ENCODE assay signal across 8 cellular contexts in the genomic region with DNA sequence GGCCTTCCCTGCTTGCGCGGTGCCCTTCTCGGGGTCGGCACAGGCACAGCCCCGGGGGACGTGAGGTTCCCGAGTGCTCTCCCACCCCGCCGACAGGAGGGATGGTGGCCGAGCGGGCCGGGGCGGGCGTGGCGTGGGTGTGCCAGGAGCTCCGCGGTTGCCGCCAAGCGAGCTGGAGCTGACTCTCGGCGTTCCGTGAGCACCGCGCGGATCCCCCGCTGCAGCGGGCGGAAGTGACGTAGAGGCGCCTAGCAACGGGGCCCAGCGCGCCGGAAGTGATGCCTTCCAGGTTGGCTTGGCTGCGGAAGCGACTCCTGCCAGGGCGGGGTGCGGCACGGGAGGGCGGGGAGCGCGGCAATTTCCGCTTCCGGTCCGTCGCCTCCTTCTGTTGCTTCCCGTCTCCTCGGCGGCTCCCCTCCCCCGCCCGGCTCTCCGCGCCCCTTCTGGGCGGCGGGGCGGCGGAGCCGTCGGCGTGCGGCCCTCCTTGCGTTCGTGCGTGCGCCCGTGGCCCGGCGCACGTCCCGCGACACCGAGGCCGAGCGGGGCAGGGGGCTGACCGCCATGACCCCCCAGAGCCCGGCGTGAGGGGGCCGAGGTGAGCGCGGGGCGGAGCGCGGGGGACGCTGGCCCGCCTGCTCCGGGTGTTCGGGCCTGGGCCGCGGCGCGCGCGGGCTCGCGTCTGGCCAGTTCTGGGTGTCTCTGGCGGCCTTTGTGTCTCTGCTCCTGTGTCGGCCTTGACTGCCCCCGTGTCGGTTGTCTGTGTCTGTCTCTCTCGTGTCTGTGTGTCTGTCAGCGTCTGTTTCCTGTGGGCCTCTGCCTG. TPM values are rescaled to one million over a fixed set of nuclear protein-coding genes. Genes with fewer than 3 reads are reported as not detected.
DNase-seq lines count a peak whose midpoint lies in the region; ATAC-seq, FAIRE-seq and TF ChIP-seq lines count a peak whose summit lies in the region.

A gene (plus strand): TSS at position 386 of the 820 bp plus-strand sequence. CDS start 3,402 bp downstream, outside the sequence.

- H3K4me3 ChIP-seq in heart left ventricle (peak within 1 kb of the TSS; percentile 61 to 99 (median 80)), transverse colon (peak within 1 kb of the TSS; percentile 65 to 100 (median 86))

- 0 to 1% (median 1%) methylated on average over 79 to 101 of the region's 101 CpGs for WGBS in adipose tissue, 3 donors
- WGBS in heart left ventricle, 4 donors: 0 to 1% (median 0%) methylated on average over 5 to 101 of the region's 101 CpGs
- 1% methylated on average over 56 of the region's 101 CpGs; no CpG with 5 or more reads in 1 of the 2 donors for WGBS in transverse colon (ENCODE audit: low coverage in 1 of 2), 2 donors

- H3K4me1 ChIP-seq in heart left ventricle: peaks cover 12 to 66% (median 37%) of the 10 kb centered on the region in 12 donors
- H3K4me1 ChIP-seq in transverse colon: peaks cover 22 to 55% (median 35%) of the 10 kb centered on the region in 4 donors

- POLR2A ChIA-PET in T-cell (lab: Charles Lee): no interaction called here

- peak; percentile 80 for TF ChIP-seq POLR2A in GM12891 (IDR thresholded peaks at IDR 0.05; ENCODE audit: low read depth, low read length)
- TF ChIP-seq POLR2A in heart left ventricle (IDR thresholded peaks at IDR 0.05): peak in 1 of 2 donors; percentile 50
- TF ChIP-seq POLR2A in transverse colon (IDR thresholded peaks at IDR 0.05): peak; percentile 51

- H3K4me1 Mint-ChIP-seq in T-cell: peaks cover 70 to 75% (median 71%) of the 10 kb centered on the region in 3 donors

- peak; percentile 98 for FAIRE-seq in GM12891 (lab: Jason Lieb, UNC)

- H3K27me3 Mint-ChIP-seq in T-cell: no peaks in the 10 kb centered on the region

- H3K36me3 Mint-ChIP-seq in T-cell: peaks cover 39% of the 10 kb centered on the region

- H3K27ac ChIP-seq in adipose tissue (ENCODE audit: low read depth, low read length) (peak within 1 kb of the TSS; percentile 28), heart left ventricle (peak within 1 kb of the TSS; percentile 84 to 99 (median 92)), transverse colon (peak within 1 kb of the TSS; percentile 92 to 99 (median 95))

- H3K27ac Mint-ChIP-seq in T-cell: peak within 1 kb of the TSS; percentile 95

- H3K9me3 Mint-ChIP-seq in T-cell: no peaks in the 10 kb centered on the region

- TF ChIP-seq CTCF in heart left ventricle (IDR thresholded peaks at IDR 0.05) (no peak), transverse colon (IDR thresholded peaks at IDR 0.05) (no peak)

- CTCF ChIA-PET in T-cell (lab: Charles Lee): no interaction called here

- peak within 1 kb of the TSS; percentile 95 to 98 (median 96) for H3K4me3 Mint-ChIP-seq in T-cell

- DNase-seq in GM12891 (ENCODE audit: insufficient read length, low spot score): peak; percentile 99
- DNase-seq in NCI-H146 (lab: John Stamatoyannopoulos, UW): peak; percentile 97
- peak; percentile 92 to 99 (median 97) for DNase-seq in T-cell
- DNase-seq in heart left ventricle: peak; percentile 97 to 98 (median 98)
- DNase-seq in pons (ENCODE audit: low spot score): peak; percentile 86
- peak; percentile 98 for DNase-seq in transverse colon

- no peak for TF ChIP-seq EP300 in transverse colon (IDR thresholded peaks at IDR 0.05; ENCODE audit: low read depth)

- in situ Hi-C loops in transverse colon (cut with MboI; ENCODE audit: low pct_ligation_motif_present in 1 of 4, low pct_unique_long_range_greater_than_20kb in 1 of 4, low sequenced_read_pairs in 3 of 4): no loop called here

- intact Hi-C loops in heart left ventricle (cut with DNase I) (loop anchor here in 2 of 10 donors (1.0 to 2.0 kb wide), 2 partner anchors 20 to 21 kb away; a partner anchor contains a TSS), transverse colon (cut with DNase I; ENCODE audit: low total_unique reads) (no loop called here)

- no peaks in the 10 kb centered on the region for H3K27me3 ChIP-seq in heart left ventricle
- H3K27me3 ChIP-seq in transverse colon: no peaks in the 10 kb centered on the region

- ATAC-seq in HG02852 (IDR thresholded peaks at IDR 0.05; ENCODE audit: unreplicated experiment) (peak; percentile 62), T-cell (replicated peaks in 1 of 4) (peak; percentile 90 to 94 (median 92)), heart left ventricle (peak; percentile 85 to 95 (median 93))

- peaks cover 2 to 59% (median 44%) of the 10 kb centered on the region in 9 donors for H3K36me3 ChIP-seq in heart left ventricle
- peaks cover 0 to 21% (median 9%) of the 10 kb centered on the region in 4 donors for H3K36me3 ChIP-seq in transverse colon

- no peaks in the 10 kb centered on the region for H3K9me3 ChIP-seq in heart left ventricle
- H3K9me3 ChIP-seq in transverse colon: no peaks in the 10 kb centered on the region

TF ChIP-seq in GM12891, 5 proteins besides CTCF, POLR2A, EP300 and RAD21:
- TF ChIP-seq SPI1 (IDR thresholded peaks at IDR 0.05; ENCODE audit: low read depth, low read length) (peak; percentile 54), POLR2AphosphoS5 (IDR thresholded peaks at IDR 0.05; ENCODE audit: low read depth, low read length) (peak; percentile 86), TAF1 (IDR thresholded peaks at IDR 0.05; ENCODE audit: low read depth, low read length) (0 out of 2 replicates have a peak, but pooled peaks have one; percentile 18), PAX5 (IDR thresholded peaks at IDR 0.05; ENCODE audit: insufficient read depth, low read length, severe bottlenecking) (peak; percentile 0), POU2F2 (IDR thresholded peaks at IDR 0.05; ENCODE audit: low read depth, low read length) (peak; percentile 84; the same call in 1 of the 2 replicates)

RNA-seq across cellular contexts. Expression of the gene that starts here (rescaled TPM):
- polyA plus RNA-seq in GM12891 (2012; ENCODE audit: low read depth, missing spikeins): 23.4 TPM
- total RNA-seq in T-cell (10 to 100 TPM; 32.6 to 75.2 (median 60.6) TPM), heart left ventricle (100 to 1,000 TPM; 125 to 377 (median 189) TPM), transverse colon (100 to 1,000 TPM; 121 to 242 (median 185) TPM)
- polyA plus RNA-seq in adipose tissue (100 to 1,000 TPM in 1 of 3 donors, 10 to 100 TPM in 2; 71.6 to 117 (median 89.0) TPM), heart left ventricle (100 to 1,000 TPM; 177 to 188 TPM)

Comparison
In these comparisons a context has a peak if more than half of its experiments do, and no peak if none do; other contexts are left out.
1. Peak in every context shown above with its lines: DNase-seq, ATAC-seq, H3K4me3 ChIP-seq and H3K27ac ChIP-seq.
2. H3K27ac ChIP-seq: peak in every context shown above with its lines; median percentile 95 in transverse colon; 92 in heart left ventricle; 28 in adipose tissue.